ENCODE assay signal across 1 cellular context in genomic region chr14:71753126-71753830, GRCh38.
TF ChIP-seq lines count a peak whose summit lies in the region.

No MANE protein-coding gene starts in this region.

TF ChIP-seq in GM12878, 131 proteins besides CTCF, POLR2A, EP300 and RAD21 (continued from another document and continues in another):
- no peak for TF ChIP-seq NKRF (conservative IDR thresholded peaks at IDR 0.05)
- TF ChIP-seq CHD4 (IDR thresholded peaks at IDR 0.05): no peak
- no peak for TF ChIP-seq MXI1 (IDR thresholded peaks at IDR 0.05; ENCODE audit: low read depth, low read length)
- TF ChIP-seq EED (IDR thresholded peaks at IDR 0.05; ENCODE audit: low read depth): peak; percentile 53; the same call in 1 of the 2 replicates
- no peak for TF ChIP-seq STAT3 (IDR thresholded peaks at IDR 0.05; ENCODE audit: low read depth, low read length)
- TF ChIP-seq MTA3 (IDR thresholded peaks at IDR 0.05; ENCODE audit: borderline replicate concordance, low read length): no peak
- TF ChIP-seq SUZ12 (IDR thresholded peaks at IDR 0.05; ENCODE audit: unreplicated experiment): no peak
- no peak for TF ChIP-seq EGR1 (IDR thresholded peaks at IDR 0.05; ENCODE audit: borderline replicate concordance in 1 of 2, low read depth in 2 of 2, low read length in 2 of 2)
- 0 out of 2 replicates have a peak, but pooled peaks have one; percentile 47 for TF ChIP-seq IKZF1 (conservative IDR thresholded peaks at IDR 0.05)
- no peak for TF ChIP-seq FOXK2 (IDR thresholded peaks at IDR 0.05)
- TF ChIP-seq E2F4 (IDR thresholded peaks at IDR 0.05; ENCODE audit: low read depth, low read length): no peak
- TF ChIP-seq HDAC2 (IDR thresholded peaks at IDR 0.05): no peak
- no peak for TF ChIP-seq FOS (IDR thresholded peaks at IDR 0.05; ENCODE audit: borderline replicate concordance, extremely low read depth, insufficient read length)
- TF ChIP-seq IKZF2 (IDR thresholded peaks at IDR 0.05): no peak
- TF ChIP-seq ATF7 (IDR thresholded peaks at IDR 0.05; ENCODE audit: low read depth): no peak
- TF ChIP-seq ZZZ3 (IDR thresholded peaks at IDR 0.05; ENCODE audit: control insufficient read depth, insufficient read length, low read depth): no peak
- no peak for TF ChIP-seq YBX1 (IDR thresholded peaks at IDR 0.05)
- no peak for TF ChIP-seq LARP7 (IDR thresholded peaks at IDR 0.05)
- TF ChIP-seq HSF1 (IDR thresholded peaks at IDR 0.05; ENCODE audit: low read depth, low read length): 0 out of 2 replicates have a peak, but pooled peaks have one; percentile 43
- no peak for TF ChIP-seq ZNF687 (IDR thresholded peaks at IDR 0.05)
- TF ChIP-seq IRF3 (IDR thresholded peaks at IDR 0.05): no peak
- no peak for TF ChIP-seq SIX5 (IDR thresholded peaks at IDR 0.05; ENCODE audit: low read depth, low read length, severe bottlenecking)
- no peak for TF ChIP-seq NFYA (IDR thresholded peaks at IDR 0.05; ENCODE audit: borderline replicate concordance, low read depth, low read length)
- no peak for TF ChIP-seq ZNF622 (IDR thresholded peaks at IDR 0.05)
- TF ChIP-seq ZNF592 (IDR thresholded peaks at IDR 0.05): peak; percentile 38; the same call in 1 of the 2 replicates
- TF ChIP-seq ESRRA (IDR thresholded peaks at IDR 0.05; ENCODE audit: low read length): no peak
- TF ChIP-seq REST (IDR thresholded peaks at IDR 0.05; ENCODE audit: low read depth, low read length): no peak
- peak; percentile 75 for TF ChIP-seq YY1 (IDR thresholded peaks at IDR 0.05; ENCODE audit: low read depth, low read length)
- TF ChIP-seq SP1 (IDR thresholded peaks at IDR 0.05; ENCODE audit: low read depth, low read length): no peak
- TF ChIP-seq ZBTB11 (CRISPR knock-in tag; IDR thresholded peaks at IDR 0.05): no peak
- no peak for TF ChIP-seq SMAD1 (IDR thresholded peaks at IDR 0.05; ENCODE audit: low read depth, partially characterized antibody)
- TF ChIP-seq POU2F2 (IDR thresholded peaks at IDR 0.05; ENCODE audit: borderline replicate concordance, low read depth, low read length): peak; percentile 75; the same call in 2 of the 3 replicates
- TF ChIP-seq PBX3 (IDR thresholded peaks at IDR 0.05; ENCODE audit: insufficient replicate concordance, low read depth, low read length): no peak
- no peak for TF ChIP-seq BACH1 (IDR thresholded peaks at IDR 0.05; ENCODE audit: borderline replicate concordance)
- TF ChIP-seq CBX5 (IDR thresholded peaks at IDR 0.05; ENCODE audit: low read depth): 0 out of 2 replicates have a peak, but pooled peaks have one; percentile 50
